11 cellular contexts compared by ENCODE assay signal in genomic region chr9:95057121-95057520, GRCh38.
DNase-seq lines count a peak whose midpoint lies in the region; ATAC-seq and TF ChIP-seq lines count a peak whose summit lies in the region.
"Had no signal": no experiment of that assay in that cellular context is flagged by ENCODE, and none has a peak within 500 bp of the region (broad histone marks: within the 10 kb centered on the region; RNA-seq: fewer than 3 reads in every experiment).

No MANE protein-coding gene starts in this region.

- CTCF ChIA-PET in activated CD4-positive, alpha-beta memory T cell treated with anti-CD3 and anti-CD28 coated beads for 36 hours (lab: Charles Lee), result interaction anchor here (1.5 kb wide), 2 partner anchors 111 to 376 kb away, joined by 3 read pairs; no protein-coding TSS in a partner anchor

- H3K27me3 Mint-ChIP-seq in activated CD4-positive, alpha-beta memory T cell treated with anti-CD3 and anti-CD28 coated beads for 36 hours, result no peaks in the 10 kb centered on the region

- in situ Hi-C loops in astrocyte of the spinal cord (cut with HindIII; ENCODE audit: low sequenced_read_pairs), result no loop called here

- no peaks in the 10 kb centered on the region for H3K4me1 Mint-ChIP-seq in activated CD4-positive, alpha-beta memory T cell treated with anti-CD3 and anti-CD28 coated beads for 36 hours (ENCODE audit: low read depth)

- DNase-seq in NCI-H748 (lab: John Stamatoyannopoulos, UW; ENCODE audit: unreplicated experiment) (peak; percentile 75), astrocyte of the spinal cord (ENCODE audit: low read depth, low spot score) (peak; percentile 42), substantia nigra (lab: John Stamatoyannopoulos, UW) (peak in 7 of 49 donors; percentile 23 to 48 (median 43)), erythroblast (lab: John Stamatoyannopoulos, UW) (no peak)
- no peak for DNase-seq in stimulated activated CD4-positive, alpha-beta T cell treated with anti-CD3 and anti-CD28 coated beads, Interleukin-12 subunit alpha, Interleukin-12 subunit beta, amount 100 ng/mL, for 4 hours
- no peak for DNase-seq in activated CD4-positive, alpha-beta memory T cell treated with anti-CD3 and anti-CD28 coated beads for 36 hours
- DNase-seq: activated CD8-positive, alpha-beta memory T cell treated with anti-CD3 and anti-CD28 coated beads, Interleukin-2, amount 50 U/mL, for 48 hours; cerebellar nuclear complex; T-helper 17 cell had no signal

- peak overlapping the region; percentile 76 for H3K27ac ChIP-seq in layer of hippocampus (ENCODE audit: low read depth, low read length)
- peak overlapping the region; percentile 84 for H3K27ac ChIP-seq in substantia nigra (ENCODE audit: low read depth, low read length, poor library complexity, severe bottlenecking)

- H3K36me3 Mint-ChIP-seq in activated CD4-positive, alpha-beta memory T cell treated with anti-CD3 and anti-CD28 coated beads for 36 hours, result no peaks in the 10 kb centered on the region

- no peak overlapping the region for H3K4me3 Mint-ChIP-seq in activated CD4-positive, alpha-beta memory T cell treated with anti-CD3 and anti-CD28 coated beads for 36 hours
- H3K4me3 Mint-ChIP-seq: T-helper 17 cell had no signal

- TF ChIP-seq POLR2A in erythroblast (IDR thresholded peaks at IDR 0.05; ENCODE audit: low read length), result no peak

- no peak overlapping the region for H3K4me3 ChIP-seq in astrocyte of the spinal cord (ENCODE audit: low read depth, low read length)

- POLR2A ChIA-PET in activated CD4-positive, alpha-beta memory T cell treated with anti-CD3 and anti-CD28 coated beads for 36 hours (lab: Charles Lee), result no interaction called here

- ATAC-seq in GM18873 (IDR thresholded peaks at IDR 0.05; ENCODE audit: low FRiP score, unreplicated experiment), result no peak
- ATAC-seq: T-helper 17 cell had no signal

- intact Hi-C loops in activated CD4-positive, alpha-beta memory T cell treated with anti-CD3 and anti-CD28 coated beads for 36 hours (cut with micrococcal nuclease), result no loop called here

- H3K27me3 ChIP-seq in layer of hippocampus (ENCODE audit: control insufficient read depth, insufficient read depth, low read length), result no peaks in the 10 kb centered on the region

- no peak overlapping the region for H3K27ac Mint-ChIP-seq in activated CD4-positive, alpha-beta memory T cell treated with anti-CD3 and anti-CD28 coated beads for 36 hours
- H3K27ac Mint-ChIP-seq: T-helper 17 cell had no signal

- no peaks in the 10 kb centered on the region for H3K9me3 Mint-ChIP-seq in activated CD4-positive, alpha-beta memory T cell treated with anti-CD3 and anti-CD28 coated beads for 36 hours

- no peak for TF ChIP-seq CTCF in astrocyte of the spinal cord (IDR thresholded peaks at IDR 0.05; ENCODE audit: low read depth, low read length)

Comparison
In these comparisons a context has a peak if more than half of its experiments do, and no peak if none do; other contexts are left out.
1. DNase-seq: peak in NCI-H748 (single experiment) and astrocyte of the spinal cord (single experiment); none in stimulated activated CD4-positive, alpha-beta T cell treated with anti-CD3 and anti-CD28 coated beads, Interleukin-12 subunit alpha, Interleukin-12 subunit beta, amount 100 ng/mL, for 4 hours (single experiment), erythroblast (0 of 2) and activated CD4-positive, alpha-beta memory T cell treated with anti-CD3 and anti-CD28 coated beads for 36 hours (single experiment).